11 cellular contexts compared by ENCODE assay signal in the genomic region with DNA sequence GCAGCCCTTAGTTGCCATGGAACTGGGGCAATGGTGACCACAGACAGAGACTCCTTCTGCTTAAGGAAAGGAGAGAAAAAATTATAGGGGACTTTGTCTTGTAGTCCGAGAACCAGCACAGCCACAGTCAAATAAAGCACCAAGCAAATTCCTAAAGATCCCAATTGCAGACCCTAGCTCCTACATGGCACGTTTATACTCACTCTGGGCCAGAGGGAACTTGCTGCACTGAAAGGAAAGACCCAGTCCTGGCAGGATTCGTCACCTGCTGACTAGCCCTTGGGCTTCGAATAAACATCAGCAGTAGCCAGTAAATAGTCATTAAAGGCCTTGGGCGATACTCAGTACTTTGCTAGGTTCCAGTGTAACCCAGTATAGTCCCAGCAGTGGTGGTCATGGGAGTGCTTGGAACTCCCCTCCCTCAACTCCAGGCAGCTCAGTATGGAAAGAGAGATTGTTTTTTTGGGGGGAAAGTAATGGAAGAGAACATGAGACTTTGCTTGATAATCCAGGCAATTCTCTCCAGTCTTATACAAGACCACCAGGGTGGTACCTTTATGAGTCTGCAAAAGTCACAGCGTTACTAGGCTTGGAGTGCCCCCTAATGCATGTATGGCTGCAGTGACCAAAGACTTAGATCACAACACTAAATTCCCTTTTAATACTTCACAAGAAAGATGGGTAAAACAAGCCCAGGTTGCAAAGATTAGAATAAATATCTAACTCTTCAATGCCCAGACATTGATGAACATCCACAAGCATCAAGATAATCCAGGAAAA.
DNase-seq lines count a peak whose midpoint lies in the region; ATAC-seq and TF ChIP-seq lines count a peak whose summit lies in the region.
"Had no signal": no experiment of that assay in that cellular context is flagged by ENCODE, and none has a peak within 500 bp of the region (broad histone marks: within the 10 kb centered on the region; RNA-seq: fewer than 3 reads in every experiment).

No MANE protein-coding gene starts in this region.

- POLR2A ChIA-PET in AG04450 (lab: Yijun Ruan, JAX) (no interaction called here), RWPE1 (lab: Yijun Ruan, JAX; ENCODE audit: low non-redundant PET) (no interaction called here)

- H3K9me3 Mint-ChIP-seq in HFFc6 = no peaks in the 10 kb centered on the region
- peaks cover 10 to 12% of the 10 kb centered on the region in 2 donors for H3K9me3 Mint-ChIP-seq in activated T-cell treated with anti-CD3 and anti-CD28 coated beads, Interleukin-2, amount 50 U/mL, for 72 hours

- DNase-seq in AG04450 (ENCODE audit: low read depth, low spot score) (no peak), HFFc6 (no peak), astrocyte of the cerebellum (ENCODE audit: low read depth) (no peak), left kidney (ENCODE audit: low read depth, low spot score) (peak; percentile 22), NCI-H2196 treated with DMSO at 0.1 percent for 48 hours (lab: John Stamatoyannopoulos, UW; ENCODE audit: unreplicated experiment) (no peak), RWPE1 (ENCODE audit: low spot score) (no peak)
- DNase-seq in activated T-cell treated with anti-CD3 and anti-CD28 coated beads, Interleukin-2, amount 50 U/mL, for 72 hours = no peak
- DNase-seq: C1 segment of cervical spinal cord, dorsolateral prefrontal cortex had no signal

- no peaks in the 10 kb centered on the region for H3K4me1 Mint-ChIP-seq in HFFc6 (ENCODE audit: low read depth)
- H3K4me1 Mint-ChIP-seq in activated T-cell treated with anti-CD3 and anti-CD28 coated beads, Interleukin-2, amount 50 U/mL, for 72 hours (ENCODE audit: low read depth) = no peaks in the 10 kb centered on the region

- H3K27me3 Mint-ChIP-seq in HFFc6 (ENCODE audit: insufficient read depth) = peaks cover 10% of the 10 kb centered on the region
- H3K27me3 Mint-ChIP-seq in activated T-cell treated with anti-CD3 and anti-CD28 coated beads, Interleukin-2, amount 50 U/mL, for 72 hours (ENCODE audit: low read depth) = no peaks in the 10 kb centered on the region

- H3K27ac Mint-ChIP-seq in HFFc6 = no peak overlapping the region
- H3K27ac Mint-ChIP-seq in activated T-cell treated with anti-CD3 and anti-CD28 coated beads, Interleukin-2, amount 50 U/mL, for 72 hours = no peak overlapping the region

- no peak overlapping the region for H3K4me3 Mint-ChIP-seq in HFFc6
- no peak overlapping the region for H3K4me3 Mint-ChIP-seq in activated T-cell treated with anti-CD3 and anti-CD28 coated beads, Interleukin-2, amount 50 U/mL, for 72 hours

- in situ Hi-C loops in astrocyte of the cerebellum (cut with HindIII; ENCODE audit: low sequenced_read_pairs) = no loop called here

- no peak overlapping the region for H3K27ac ChIP-seq in AG04450 (ENCODE audit: low read depth, low read length)
- H3K27ac ChIP-seq in RWPE1 = no peak overlapping the region
- H3K27ac ChIP-seq: dorsolateral prefrontal cortex, VCaP had no signal

- H3K9me3 ChIP-seq in AG04450 (ENCODE audit: control insufficient read depth, insufficient read depth, low read length) = no peaks in the 10 kb centered on the region

- H3K4me3 ChIP-seq in AG04450 (ENCODE audit: low read depth, low read length) (no peak overlapping the region), astrocyte of the cerebellum (ENCODE audit: low read depth, low read length) (no peak overlapping the region)
- H3K4me3 ChIP-seq: dorsolateral prefrontal cortex had no signal

- no peak for ATAC-seq in activated T-cell treated with anti-CD3 and anti-CD28 coated beads, Interleukin-2, amount 50 U/mL, for 72 hours (replicated peaks in 1 of 2)
- ATAC-seq in GM21515 (IDR thresholded peaks at IDR 0.05; ENCODE audit: unreplicated experiment) = no peak

- TF ChIP-seq CTCF in AG04450 (IDR thresholded peaks at IDR 0.05; ENCODE audit: low read depth, low read length) (peak; percentile 41), HFFc6 (IDR thresholded peaks at IDR 0.05) (peak; percentile 37), astrocyte of the cerebellum (IDR thresholded peaks at IDR 0.05; ENCODE audit: low read depth, low read length, missing control alignments) (peak; percentile 20), RWPE1 (conservative IDR thresholded peaks at IDR 0.05; ENCODE audit: low read depth) (no peak)

- H3K36me3 Mint-ChIP-seq in HFFc6 (ENCODE audit: low read depth) = no peaks in the 10 kb centered on the region
- H3K36me3 Mint-ChIP-seq in activated T-cell treated with anti-CD3 and anti-CD28 coated beads, Interleukin-2, amount 50 U/mL, for 72 hours (ENCODE audit: insufficient read depth in 2 of 2) = peaks cover 0 to 4% of the 10 kb centered on the region in 2 donors

- H3K27me3 ChIP-seq in AG04450 (ENCODE audit: control insufficient read depth, insufficient read depth, low read length) = no peaks in the 10 kb centered on the region
- H3K27me3 ChIP-seq: dorsolateral prefrontal cortex had no signal

- CTCF ChIA-PET in AG04450 (lab: Charles Lee) (interaction anchor here (0.6 kb wide), 1 partner anchor 413 kb away, joined by 3 read pairs; no protein-coding TSS in a partner anchor), RWPE1 (lab: Yijun Ruan, JAX) (no interaction called here)
